Comparison of ENCODE assay signal across 18 cellular contexts in genomic region chr1:231856894-231857293, GRCh38.
DNase-seq lines count a peak whose midpoint lies in the region; ATAC-seq, FAIRE-seq and TF ChIP-seq lines count a peak whose summit lies in the region.
"Had no signal": no experiment of that assay in that cellular context is flagged by ENCODE, and none has a peak within 500 bp of the region (broad histone marks: within the 10 kb centered on the region; RNA-seq: fewer than 3 reads in every experiment).

No MANE protein-coding gene starts in this region.

- no TSS peak for BruUV-seq in K562 (replicated peaks; lab: Mats Ljungman, UMichigan)

- in situ Hi-C loops in K562 (cut with MboI), result no loop called here

- TF ChIP-seq EP300 in K562 (IDR thresholded peaks at IDR 0.05; ENCODE audit: low read length), result no peak

- POLR2A ChIA-PET in K562 (lab: Yijun Ruan, JAX), result no interaction called here

- TF ChIP-seq POLR2A in K562 (conservative IDR thresholded peaks at IDR 0.05), result no peak
- no peak for TF ChIP-seq POLR2A in testis (IDR thresholded peaks at IDR 0.05)

- no peak for TF ChIP-seq CTCF in K562 (IDR thresholded peaks at IDR 0.05 in 2 of 3, conservative IDR thresholded peaks at IDR 0.05 in 1 of 3; ENCODE audit: insufficient read depth in 2 of 3, low read depth in 1 of 3, low read length in 3 of 3)
- no peak for TF ChIP-seq CTCF in testis (IDR thresholded peaks at IDR 0.05)
- no peak for TF ChIP-seq CTCF in smooth muscle cell (IDR thresholded peaks at IDR 0.05; ENCODE audit: borderline replicate concordance, insufficient read depth, poor library complexity, severe bottlenecking)

- intact Hi-C loops in K562 (cut with micrococcal nuclease) (no loop called here), testis (cut with DNase I; ENCODE audit: low total_unique reads) (no loop called here)

- no peak for FAIRE-seq in K562 (lab: Jason Lieb, UNC)
- FAIRE-seq: A549, HepG2 had no signal

- ATAC-seq in K562, result no peak
- ATAC-seq: A549, HepG2 had no signal

- no peak overlapping the region for H3K4me3 ChIP-seq in HUES64 (ENCODE audit: low read length)
- no peak overlapping the region for H3K4me3 ChIP-seq in K562
- H3K4me3 ChIP-seq in iPS-20b (ENCODE audit: low read length), result peak overlapping the region; percentile 6; the same call in 1 of the 2 replicates
- no peak overlapping the region for H3K4me3 ChIP-seq in testis
- no peak overlapping the region for H3K4me3 ChIP-seq in smooth muscle cell
- H3K4me3 ChIP-seq: A549, HAP-1 had no signal

- H3K4me2 ChIP-seq in K562 (ENCODE audit: insufficient read depth, low read length) (no peak overlapping the region), smooth muscle cell (no peak overlapping the region)
- H3K4me2 ChIP-seq: A549 had no signal

- H3K27me3 ChIP-seq in HUES64 (ENCODE audit: insufficient read depth, low read length) (no peaks in the 10 kb centered on the region), K562 (ENCODE audit: control insufficient read depth in 2 of 2, insufficient read depth in 2 of 2, low read length in 2 of 2) (peaks cover 0 to 5% of the 10 kb centered on the region in 2 experiments; a peak in 3 of 5 replicates), iPS-20b (ENCODE audit: insufficient read depth, low read length) (no peaks in the 10 kb centered on the region), testis (no peaks in the 10 kb centered on the region), smooth muscle cell (ENCODE audit: low read depth) (no peaks in the 10 kb centered on the region)

- H3K79me2 ChIP-seq in K562 (ENCODE audit: control insufficient read depth, insufficient read depth, low read length) (no peaks in the 10 kb centered on the region), smooth muscle cell (ENCODE audit: low read depth) (no peaks in the 10 kb centered on the region)

- H2AFZ ChIP-seq in K562 (ENCODE audit: low read depth, low read length) (no peak overlapping the region), smooth muscle cell (ENCODE audit: low read depth) (no peak overlapping the region)

- peak overlapping the region; percentile 49; the same call in 1 of the 2 replicates for H3K27ac ChIP-seq in HUES64 (ENCODE audit: low read depth, low read length)
- H3K27ac ChIP-seq in K562 (ENCODE audit: extremely low read depth, low read depth, low read length), result no peak overlapping the region
- no peak overlapping the region for H3K27ac ChIP-seq in iPS-20b (ENCODE audit: low read length)
- H3K27ac ChIP-seq in testis, result no peak overlapping the region
- no peak overlapping the region for H3K27ac ChIP-seq in smooth muscle cell (ENCODE audit: low read depth)
- H3K27ac ChIP-seq: A549, C4-2B, HL-60 had no signal

- CTCF ChIA-PET in K562 (lab: Yijun Ruan, JAX; ENCODE audit: low intra/inter-chr PET ratio), result no interaction called here

- H3K9me1 ChIP-seq in K562 (ENCODE audit: control insufficient read depth, insufficient read depth, low read length), result no peaks in the 10 kb centered on the region

- H3K9me3 ChIP-seq in HUES64 (ENCODE audit: insufficient read depth, low read depth, low read length) (no peaks in the 10 kb centered on the region), K562 (replicated peaks; ENCODE audit: control insufficient read depth, insufficient read depth, low read depth, low read length) (no peaks in the 10 kb centered on the region), iPS-20b (ENCODE audit: insufficient read depth, low read depth, low read length) (no peaks in the 10 kb centered on the region), testis (no peaks in the 10 kb centered on the region), smooth muscle cell (replicated peaks; ENCODE audit: low read depth) (no peaks in the 10 kb centered on the region)
- H3K9me3 ChIP-seq: A549, HAP-1 had no signal

- no peak for DNase-seq in K562 (ENCODE audit: extremely low read depth in 1 of 4, low spot score in 3 of 4)
- peak; percentile 37 for DNase-seq in testis
- DNase-seq in smooth muscle cell (lab: John Stamatoyannopoulos, UW; ENCODE audit: unreplicated experiment), result no peak
- no peak for DNase-seq in CD1c-positive myeloid dendritic cell (ENCODE audit: extremely low spot score)
- no peak for DNase-seq in dermis blood vessel endothelial cell
- no peak for DNase-seq in middle frontal gyrus (ENCODE audit: extremely low spot score, low spot score)
- DNase-seq: AML-193; CD4-positive, alpha-beta memory T cell; DMS153; DMS79; GF-D8 had no signal

- H4K20me1 ChIP-seq in K562 (replicated peaks; ENCODE audit: control insufficient read depth, insufficient read depth, low read length) (no peaks in the 10 kb centered on the region), smooth muscle cell (ENCODE audit: low read depth) (no peaks in the 10 kb centered on the region)

- WGBS in HUES64, result 91% methylated on average over 4 of the region's 4 CpGs
- WGBS in K562 (ENCODE audit: insufficient coverage, low coverage, missing lambda C conversion rate), result 0% methylated on average over 4 of the region's 4 CpGs
- 68 to 76% methylated on average over 4 of the region's 4 CpGs for whole genome bisulfite sequencing in testis, 2 donors
- 97% methylated on average over 4 of the region's 4 CpGs for WGBS in smooth muscle cell (ENCODE audit: low lambda C conversion rate)

- H3K36me3 ChIP-seq in HUES64 (ENCODE audit: insufficient read depth, low read length), result no peaks in the 10 kb centered on the region
- H3K36me3 ChIP-seq in K562 (ENCODE audit: control insufficient read depth, insufficient read depth, low read length), result no peaks in the 10 kb centered on the region
- H3K36me3 ChIP-seq in iPS-20b (ENCODE audit: insufficient read depth, low read depth, low read length), result no peaks in the 10 kb centered on the region
- no peaks in the 10 kb centered on the region for H3K36me3 ChIP-seq in testis (ENCODE audit: low read depth, missing control alignments)
- H3K36me3 ChIP-seq in smooth muscle cell (ENCODE audit: low read depth), result no peaks in the 10 kb centered on the region
- H3K36me3 ChIP-seq: HAP-1 had no signal

- no peak for TF ChIP-seq RAD21 in K562 (CRISPR knock-in tag; conservative IDR thresholded peaks at IDR 0.05 in 1 of 2, IDR thresholded peaks at IDR 0.05 in 1 of 2)

- no peaks in the 10 kb centered on the region for H3F3A ChIP-seq in smooth muscle cell (ENCODE audit: low read depth)

- H3K4me1 ChIP-seq in HUES64 (ENCODE audit: insufficient read depth, low read length) (no peaks in the 10 kb centered on the region), K562 (replicated peaks in 1 of 2; ENCODE audit: control insufficient read depth in 2 of 2, insufficient read depth in 2 of 2, low read length in 2 of 2) (no peaks in the 10 kb centered on the region), iPS-20b (ENCODE audit: insufficient read depth, low read length) (peaks cover 8% of the 10 kb centered on the region; the same call in 1 of the 2 replicates), testis (peaks cover 15% of the 10 kb centered on the region), smooth muscle cell (ENCODE audit: low read depth) (no peaks in the 10 kb centered on the region)
- H3K4me1 ChIP-seq: A549, HAP-1 had no signal

- no peak overlapping the region for H3K9ac ChIP-seq in HUES64 (ENCODE audit: low read depth, low read length)
- H3K9ac ChIP-seq in K562 (ENCODE audit: insufficient read depth in 1 of 2, low read depth in 2 of 2, low read length in 2 of 2), result no peak overlapping the region
- H3K9ac ChIP-seq in iPS-20b (ENCODE audit: low read depth, low read length), result no peak overlapping the region
- no peak overlapping the region for H3K9ac ChIP-seq in smooth muscle cell (ENCODE audit: low read depth)

TF ChIP-seq in K562, 482 proteins besides CTCF, POLR2A, EP300 and RAD21:
- TF ChIP-seq HDAC6 (IDR thresholded peaks at IDR 0.05; ENCODE audit: low read depth, low read length) (no peak), NFIC (IDR thresholded peaks at IDR 0.05) (peak; percentile 76)
